Comparison of ENCODE assay signal across 23 cellular contexts in the genomic region with DNA sequence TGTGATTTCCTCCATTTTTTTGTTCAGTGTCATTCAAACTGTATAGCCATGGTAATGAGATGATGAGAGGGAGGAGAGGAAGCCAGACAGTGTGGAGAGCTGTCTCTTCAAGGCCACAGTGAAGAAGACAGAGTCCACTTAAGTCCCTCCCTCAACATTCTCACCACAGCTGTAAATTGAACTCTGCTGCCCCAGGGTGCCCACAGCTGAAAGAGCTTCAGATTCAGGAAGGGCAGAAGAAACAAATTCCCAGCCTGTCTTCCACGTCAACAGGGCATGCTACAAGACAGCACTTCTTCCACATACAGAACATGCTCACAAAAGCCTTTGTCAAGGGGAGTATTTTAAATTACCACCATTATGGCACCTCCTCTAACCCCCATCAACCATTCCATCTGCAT.
A peak's percentile ranks its signal among the peaks of the same experiment; 100 is the strongest.
DNase-seq lines count a peak whose midpoint lies in the region; ATAC-seq and TF ChIP-seq lines count a peak whose summit lies in the region.
"Had no signal": no experiment of that assay in that cellular context is flagged by ENCODE, and none has a peak within 500 bp of the region (broad histone marks: within the 10 kb centered on the region; RNA-seq: fewer than 3 reads in every experiment).

No MANE protein-coding gene starts in this region.

- H3K27ac Mint-ChIP-seq in HFFc6 (0 out of 2 replicates have a peak overlapping the region, but pooled peaks have one; percentile 9), osteocyte (ENCODE audit: unreplicated experiment) (peak overlapping the region; percentile 42), glutamatergic neuron (ENCODE audit: unreplicated experiment) (no peak overlapping the region)
- H3K27ac Mint-ChIP-seq: activated naive CD4-positive, alpha-beta T cell treated with anti-CD3 and anti-CD28 coated beads, Interleukin-2, amount 50 U/mL, for 24 hours; immature natural killer cell; progenitor cell of endocrine pancreas; T-helper 17 cell had no signal

- in situ Hi-C loops in SK-MEL-5 (cut with HindIII; ENCODE audit: low pct_unique_long_range_greater_than_20kb, low sequenced_read_pairs) = no loop called here

- H3K4me1 Mint-ChIP-seq in HFFc6 (ENCODE audit: low read depth) (peaks cover 22% of the 10 kb centered on the region), osteocyte (ENCODE audit: unreplicated experiment) (peaks cover 24% of the 10 kb centered on the region), glutamatergic neuron (ENCODE audit: low read depth, unreplicated experiment) (no peaks in the 10 kb centered on the region)
- H3K4me1 Mint-ChIP-seq: activated naive CD4-positive, alpha-beta T cell treated with anti-CD3 and anti-CD28 coated beads, Interleukin-2, amount 50 U/mL, for 24 hours; immature natural killer cell had no signal

- H3K4me3 ChIP-seq in foreskin fibroblast (ENCODE audit: low read depth in 1 of 2, low read length in 2 of 2) = no peak overlapping the region
- H3K4me3 ChIP-seq: ascending aorta, BLaER1, left ventricle myocardium inferior, upper lobe of left lung had no signal

- H3K4me3 Mint-ChIP-seq in HFFc6 = no peak overlapping the region
- no peak overlapping the region for H3K4me3 Mint-ChIP-seq in osteocyte (ENCODE audit: unreplicated experiment)
- no peak overlapping the region for H3K4me3 Mint-ChIP-seq in glutamatergic neuron (ENCODE audit: unreplicated experiment)
- H3K4me3 Mint-ChIP-seq: activated naive CD4-positive, alpha-beta T cell treated with anti-CD3 and anti-CD28 coated beads, Interleukin-2, amount 50 U/mL, for 24 hours; immature natural killer cell; T-helper 17 cell had no signal

- H3K36me3 Mint-ChIP-seq in HFFc6 (ENCODE audit: low read depth) (no peaks in the 10 kb centered on the region), osteocyte (ENCODE audit: unreplicated experiment) (no peaks in the 10 kb centered on the region), glutamatergic neuron (ENCODE audit: unreplicated experiment) (no peaks in the 10 kb centered on the region)

- peaks cover 5% of the 10 kb centered on the region; the same call in 1 of the 2 replicates for H3K9me3 Mint-ChIP-seq in HFFc6
- H3K9me3 Mint-ChIP-seq in osteocyte (ENCODE audit: unreplicated experiment) = no peaks in the 10 kb centered on the region
- peaks cover 1% of the 10 kb centered on the region for H3K9me3 Mint-ChIP-seq in glutamatergic neuron (ENCODE audit: unreplicated experiment)
- H3K9me3 Mint-ChIP-seq: activated naive CD4-positive, alpha-beta T cell treated with anti-CD3 and anti-CD28 coated beads, Interleukin-2, amount 50 U/mL, for 24 hours; immature natural killer cell had no signal

- TF ChIP-seq CTCF in HFFc6 (IDR thresholded peaks at IDR 0.05) (no peak), foreskin fibroblast (IDR thresholded peaks at IDR 0.05; ENCODE audit: low read depth, low read length) (no peak), osteocyte (IDR thresholded peaks at IDR 0.05) (no peak), glutamatergic neuron (IDR thresholded peaks at IDR 0.05; ENCODE audit: partially characterized antibody, unreplicated experiment) (no peak)

- H3K27me3 Mint-ChIP-seq in HFFc6 (ENCODE audit: insufficient read depth) = peaks cover 3% of the 10 kb centered on the region
- no peaks in the 10 kb centered on the region for H3K27me3 Mint-ChIP-seq in osteocyte (ENCODE audit: unreplicated experiment)
- H3K27me3 Mint-ChIP-seq in glutamatergic neuron (ENCODE audit: unreplicated experiment) = no peaks in the 10 kb centered on the region
- H3K27me3 Mint-ChIP-seq: activated naive CD4-positive, alpha-beta T cell treated with anti-CD3 and anti-CD28 coated beads, Interleukin-2, amount 50 U/mL, for 24 hours; progenitor cell of endocrine pancreas; T-helper 17 cell had no signal

- DNase-seq in HFFc6 (no peak), SK-MEL-5 (ENCODE audit: low read depth, low spot score) (peak; percentile 70), foreskin fibroblast (peak; percentile 8 to 17), osteocyte (ENCODE audit: extremely low spot score, unreplicated experiment) (no peak), glutamatergic neuron (no peak)
- DNase-seq: activated CD4-positive, alpha-beta T cell treated with anti-CD3 and anti-CD28 coated beads for 4 hours; COR-L47; DMS79 treated with DMSO at 0.1 percent for 48 hours; hippocampal formation; immature natural killer cell; Kasumi-1; left ventricle myocardium inferior; NCI-H187; NCI-H774; SK-N-SH; T-helper 17 cell; upper lobe of left lung had no signal

- ATAC-seq in HG02870 (IDR thresholded peaks at IDR 0.05; ENCODE audit: unreplicated experiment) (no peak), HG02973 (IDR thresholded peaks at IDR 0.05; ENCODE audit: unreplicated experiment) (no peak)
- ATAC-seq: T-helper 17 cell had no signal

Comparison
In these comparisons a context has a peak if more than half of its experiments do, and no peak if none do; other contexts are left out.
1. DNase-seq: peak in SK-MEL-5 (single experiment) and foreskin fibroblast (2 of 2); none in HFFc6 (single experiment), osteocyte (single experiment) and glutamatergic neuron (single experiment).